10 cellular contexts compared by ENCODE assay signal in genomic region chr9:128091144-128091543, GRCh38. TPM values are rescaled to one million over a fixed set of nuclear protein-coding genes. Genes with fewer than 3 reads are reported as not detected.
DNase-seq lines count a peak whose midpoint lies in the region; ATAC-seq, FAIRE-seq and TF ChIP-seq lines count a peak whose summit lies in the region.
"Had no signal": no experiment of that assay in that cellular context is flagged by ENCODE, and none has a peak within 500 bp of the region (broad histone marks: within the 10 kb centered on the region; RNA-seq: fewer than 3 reads in every experiment).

No MANE protein-coding gene starts in this region.

- H4K8ac ChIP-seq in mesendoderm (ENCODE audit: low read depth, low read length), result no peak overlapping the region

- peaks cover 13% of the 10 kb centered on the region for H3K79me1 ChIP-seq in mesendoderm (ENCODE audit: low read length)

- no peak overlapping the region for H2BK5ac ChIP-seq in mesendoderm (ENCODE audit: low read length)

- H3K4me2 ChIP-seq in mesendoderm (ENCODE audit: low read length), result no peak overlapping the region

- no peak overlapping the region for H2BK120ac ChIP-seq in mesendoderm (ENCODE audit: low read depth, low read length)

- intact Hi-C loops in aorta (cut with DNase I), result no loop called here

- peak overlapping the region; percentile 46 for H3K27ac Mint-ChIP-seq in activated naive CD8-positive, alpha-beta T cell
- no peak overlapping the region for H3K27ac Mint-ChIP-seq in activated naive CD8-positive, alpha-beta T cell treated with anti-CD3 and anti-CD28 coated beads, Interleukin-2, amount 50 U/mL, for 24 hours
- peak overlapping the region; percentile 51 for H3K27ac Mint-ChIP-seq in chondrocyte (ENCODE audit: unreplicated experiment)

- H3K79me2 ChIP-seq in mesendoderm (ENCODE audit: control insufficient read depth, insufficient read depth, low read length), result peaks cover 7% of the 10 kb centered on the region

- no peak overlapping the region for H2AK5ac ChIP-seq in mesendoderm (ENCODE audit: low read length)

- H3K27me3 ChIP-seq in mesendoderm (ENCODE audit: insufficient read depth, low read length, poor library complexity), result no peaks in the 10 kb centered on the region
- no peaks in the 10 kb centered on the region for H3K27me3 ChIP-seq in aorta (ENCODE audit: control insufficient read depth in 1 of 2, insufficient read depth in 2 of 2, low read length in 1 of 2)

- peak overlapping the region; percentile 1 for H3K56ac ChIP-seq in mesendoderm (ENCODE audit: low read length)

- no peak overlapping the region for H4K5ac ChIP-seq in mesendoderm (ENCODE audit: low read length)

- no peak overlapping the region for H3K18ac ChIP-seq in mesendoderm (ENCODE audit: low read length)

- H2BK15ac ChIP-seq in mesendoderm (replicated peaks; ENCODE audit: low read depth), result no peak overlapping the region

- DNase-seq in activated naive CD8-positive, alpha-beta T cell treated with anti-CD3 and anti-CD28 coated beads, Interleukin-2, amount 50 U/mL, for 24 hours, result no peak
- DNase-seq in chondrocyte (ENCODE audit: low spot score) (no peak), mesendoderm (peak; percentile 94), aorta (peak; percentile 89), GM12892 (ENCODE audit: insufficient read length) (no peak), cortex of kidney (lab: John Stamatoyannopoulos, UW) (no peak)
- DNase-seq: activated CD4-positive, alpha-beta memory T cell treated with anti-CD3 and anti-CD28 coated beads, Interleukin-2, amount 10 ng/mL, durations not matched to agents 7 days and 5 days had no signal

- H3K4me1 ChIP-seq in mesendoderm (ENCODE audit: control insufficient read depth, low read depth, low read length), result no peaks in the 10 kb centered on the region
- peaks cover 3 to 5% of the 10 kb centered on the region in 2 donors for H3K4me1 ChIP-seq in aorta (ENCODE audit: control insufficient read depth in 1 of 2, insufficient read depth in 2 of 2, low read length in 2 of 2)

- no CpG with 5 or more reads among the region's 13 CpGs for WGBS in mesendoderm (ENCODE audit: extremely low coverage, insufficient coverage, low lambda C conversion rate)
- 4 to 8% methylated on average over 13 of the region's 13 CpGs for WGBS in aorta, 2 donors

- TF ChIP-seq POLR2A in GM12892 (IDR thresholded peaks at IDR 0.05; ENCODE audit: low read depth, low read length), result no peak

- no peaks in the 10 kb centered on the region for H3K9me3 ChIP-seq in aorta (ENCODE audit: control insufficient read depth, low read length)

- H3K36me3 Mint-ChIP-seq in activated naive CD8-positive, alpha-beta T cell, result peaks cover 2% of the 10 kb centered on the region
- peaks cover 7% of the 10 kb centered on the region for H3K36me3 Mint-ChIP-seq in activated naive CD8-positive, alpha-beta T cell treated with anti-CD3 and anti-CD28 coated beads, Interleukin-2, amount 50 U/mL, for 24 hours (ENCODE audit: low read depth)
- H3K36me3 Mint-ChIP-seq in chondrocyte (ENCODE audit: low read depth), result no peaks in the 10 kb centered on the region

- no peaks in the 10 kb centered on the region for H3K9me3 Mint-ChIP-seq in activated naive CD8-positive, alpha-beta T cell (ENCODE audit: low read depth)
- H3K9me3 Mint-ChIP-seq in activated naive CD8-positive, alpha-beta T cell treated with anti-CD3 and anti-CD28 coated beads, Interleukin-2, amount 50 U/mL, for 24 hours, result no peaks in the 10 kb centered on the region
- H3K9me3 Mint-ChIP-seq in chondrocyte (ENCODE audit: low read depth), result no peaks in the 10 kb centered on the region
- H3K9me3 Mint-ChIP-seq: activated CD4-positive, alpha-beta memory T cell treated with anti-CD3 and anti-CD28 coated beads, Interleukin-2, amount 10 ng/mL, durations not matched to agents 7 days and 5 days had no signal

- H3K27me3 Mint-ChIP-seq in activated naive CD8-positive, alpha-beta T cell, result no peaks in the 10 kb centered on the region
- H3K27me3 Mint-ChIP-seq in activated naive CD8-positive, alpha-beta T cell treated with anti-CD3 and anti-CD28 coated beads, Interleukin-2, amount 50 U/mL, for 24 hours, result no peaks in the 10 kb centered on the region
- no peaks in the 10 kb centered on the region for H3K27me3 Mint-ChIP-seq in chondrocyte (ENCODE audit: low read depth)
- H3K27me3 Mint-ChIP-seq: activated CD4-positive, alpha-beta memory T cell treated with anti-CD3 and anti-CD28 coated beads, Interleukin-2, amount 10 ng/mL, durations not matched to agents 7 days and 5 days had no signal

- no peak for FAIRE-seq in GM12892 (lab: Jason Lieb, UNC)

- H3K23ac ChIP-seq in mesendoderm (ENCODE audit: low read length), result no peak overlapping the region

- no peak overlapping the region for H3K4ac ChIP-seq in mesendoderm (ENCODE audit: low read depth, low read length)

- TF ChIP-seq CTCF in chondrocyte (IDR thresholded peaks at IDR 0.05), result no peak

- no peak for ATAC-seq in activated naive CD8-positive, alpha-beta T cell treated with anti-CD3 and anti-CD28 coated beads, Interleukin-2, amount 50 U/mL, for 24 hours
- ATAC-seq in aorta (ENCODE audit: low FRiP score) (peak; percentile 47), GM21360 (IDR thresholded peaks at IDR 0.05; ENCODE audit: unreplicated experiment) (no peak)

- H3K4me1 Mint-ChIP-seq in activated naive CD8-positive, alpha-beta T cell (ENCODE audit: low read depth), result peaks cover 75% of the 10 kb centered on the region
- peaks cover 73% of the 10 kb centered on the region for H3K4me1 Mint-ChIP-seq in activated naive CD8-positive, alpha-beta T cell treated with anti-CD3 and anti-CD28 coated beads, Interleukin-2, amount 50 U/mL, for 24 hours
- H3K4me1 Mint-ChIP-seq in chondrocyte (ENCODE audit: low read depth), result peaks cover 37% of the 10 kb centered on the region

- H3K4me3 ChIP-seq in mesendoderm (ENCODE audit: low read length) (no peak overlapping the region), aorta (ENCODE audit: low read length in 2 of 2) (no peak overlapping the region)

- H3K4me3 Mint-ChIP-seq in activated naive CD8-positive, alpha-beta T cell, result peak overlapping the region; percentile 49
- no peak overlapping the region for H3K4me3 Mint-ChIP-seq in activated naive CD8-positive, alpha-beta T cell treated with anti-CD3 and anti-CD28 coated beads, Interleukin-2, amount 50 U/mL, for 24 hours
- peak overlapping the region; percentile 4 for H3K4me3 Mint-ChIP-seq in chondrocyte (ENCODE audit: unreplicated experiment)
- H3K4me3 Mint-ChIP-seq: activated CD4-positive, alpha-beta memory T cell treated with anti-CD3 and anti-CD28 coated beads, Interleukin-2, amount 10 ng/mL, durations not matched to agents 7 days and 5 days had no signal

- no peak overlapping the region for H3K9ac ChIP-seq in mesendoderm (ENCODE audit: low read length)

- H3K36me3 ChIP-seq in mesendoderm (ENCODE audit: control insufficient read depth, insufficient read depth, low read length), result no peaks in the 10 kb centered on the region
- H3K36me3 ChIP-seq in aorta (ENCODE audit: control insufficient read depth in 1 of 2, insufficient read depth in 2 of 2, low read length in 1 of 2), result no peaks in the 10 kb centered on the region

- H3K27ac ChIP-seq in mesendoderm (ENCODE audit: low read depth, low read length), result no peak overlapping the region
- H3K27ac ChIP-seq in aorta (ENCODE audit: low read depth in 1 of 2, low read length in 2 of 2), result no peak overlapping the region

RNA-seq across cellular contexts. Expression of gene SLC25A25, which starts 23.1 kb away (rescaled TPM):
- total RNA-seq in chondrocyte, result 10.6 to 17.6 TPM (median 15.8 TPM) in 3 replicates
- 11.9 TPM for polyA plus RNA-seq in mesendoderm (2013, experiment 1 of 2)
- polyA plus RNA-seq in mesendoderm (2013, experiment 2 of 2), result 12.3 TPM
- total RNA-seq in aorta, result 10 to 100 TPM; 16.3 to 40.9 TPM
- 10 to 100 TPM in 1 of 2 donors, 1 to 10 TPM in 1; 9.8 to 14.3 TPM for polyA plus RNA-seq in aorta
- polyA plus RNA-seq in GM12892 (2012; ENCODE audit: missing spikeins), result 5.8 TPM

RNA-seq across cellular contexts. Expression of gene NAIF1, which starts 24.0 kb away (rescaled TPM):
- total RNA-seq in chondrocyte (6.8 to 8.8 TPM (median 7.8 TPM) in 3 replicates), aorta (10 to 100 TPM in 1 of 2 donors, 1 to 10 TPM in 1; 5.4 to 10.4 TPM)
- 5.7 TPM for polyA plus RNA-seq in mesendoderm (2013, experiment 1 of 2)
- 4.9 TPM for polyA plus RNA-seq in mesendoderm (2013, experiment 2 of 2)
- polyA plus RNA-seq in aorta, result 1 to 10 TPM; 7.0 to 8.9 TPM
- 6.5 TPM for polyA plus RNA-seq in GM12892 (2012; ENCODE audit: missing spikeins)

RNA-seq across cellular contexts. Expression of gene PTGES2, which starts 36.4 kb away (rescaled TPM):
- total RNA-seq in chondrocyte (43.5 to 53.6 TPM (median 49.3 TPM) in 3 replicates), aorta (10 to 100 TPM; 37.1 to 38.5 TPM)
- 52.1 TPM for polyA plus RNA-seq in mesendoderm (2013, experiment 1 of 2)
- 53.5 TPM for polyA plus RNA-seq in mesendoderm (2013, experiment 2 of 2)
- 10 to 100 TPM; 29.9 to 56.2 TPM for polyA plus RNA-seq in aorta
- 49.9 TPM for polyA plus RNA-seq in GM12892 (2012; ENCODE audit: missing spikeins)

RNA-seq across cellular contexts. Expression of gene LCN2, which starts 58.1 kb away (rescaled TPM):
- total RNA-seq in chondrocyte (not detected in 3 replicates), aorta (1 to 10 TPM in 1 of 2 donors, under 1 TPM in 1; 0.84 to 1.1 TPM)
- polyA plus RNA-seq in mesendoderm (2013, experiment 1 of 2), result 0.58 TPM
- polyA plus RNA-seq in mesendoderm (2013, experiment 2 of 2), result 0.48 TPM
- polyA plus RNA-seq in aorta, result 1 to 10 TPM in 1 of 2 donors, under 1 TPM in 1; 0.90 to 5.6 TPM
- polyA plus RNA-seq in GM12892 (2012; ENCODE audit: missing spikeins), result not detected
- total RNA-seq: activated CD4-positive, alpha-beta memory T cell treated with anti-CD3 and anti-CD28 coated beads, Interleukin-2, amount 10 ng/mL, durations not matched to agents 7 days and 5 days; HT1080 had no signal

Comparison
In these comparisons a context has a peak if more than half of its experiments do, and no peak if none do; other contexts are left out.
1. DNase-seq: peak in mesendoderm (single experiment) and aorta (2 of 2); none in activated naive CD8-positive, alpha-beta T cell treated with anti-CD3 and anti-CD28 coated beads, Interleukin-2, amount 50 U/mL, for 24 hours (single experiment), chondrocyte (single experiment), GM12892 (single experiment) and cortex of kidney (single experiment).